Comparison of ENCODE assay signal across 8 cellular contexts in genomic region chrX:107718156-107718621, GRCh38. TPM values are rescaled to one million over a fixed set of nuclear protein-coding genes. Genes with fewer than 3 reads are reported as not detected.
DNase-seq lines count a peak whose midpoint lies in the region; ATAC-seq, FAIRE-seq and TF ChIP-seq lines count a peak whose summit lies in the region.

No MANE protein-coding gene starts in this region.

- H4K91ac ChIP-seq in IMR-90 (ENCODE audit: insufficient read depth, low read depth, low read length) = peak overlapping the region; percentile 82

- H2AK9ac ChIP-seq in IMR-90 (replicated peaks; ENCODE audit: low read depth, low read length, poor library complexity) = no peak overlapping the region

- H3K27ac ChIP-seq in IMR-90 (ENCODE audit: insufficient read depth, low read length) = no peak overlapping the region
- H3K27ac ChIP-seq in Peyer's patch = peak overlapping the region; percentile 94 to 98 (median 98)
- peak overlapping the region; percentile 84 for H3K27ac ChIP-seq in osteoblast (ENCODE audit: low read depth, low read length)
- H3K27ac ChIP-seq in upper lobe of right lung = peak overlapping the region; percentile 98

- no peak overlapping the region for H4K5ac ChIP-seq in IMR-90 (ENCODE audit: low read depth, low read length)

- ATAC-seq in IMR-90 (ENCODE audit: low read depth) (no peak), upper lobe of right lung (peak; percentile 63), HG02884 (IDR thresholded peaks at IDR 0.05; ENCODE audit: unreplicated experiment) (no peak)

- no peak overlapping the region for H3K14ac ChIP-seq in IMR-90 (replicated peaks; ENCODE audit: low read depth, low read length)

- no peak overlapping the region for H3K56ac ChIP-seq in IMR-90 (ENCODE audit: extremely low read depth, insufficient read depth, low read length)

- H3K18ac ChIP-seq in IMR-90 (ENCODE audit: low read depth, low read length) = no peak overlapping the region

- peaks cover 0 to 14% of the 10 kb centered on the region in 2 experiments; a peak in 2 of 4 replicates for H3K79me1 ChIP-seq in IMR-90 (ENCODE audit: low read depth in 1 of 2, low read length in 2 of 2)

- in situ Hi-C loops in IMR-90 (cut with MboI; ENCODE audit: low sequenced_read_pairs) = loop anchor here (5.0 kb wide), 1 partner anchor 41 kb away; no protein-coding TSS in a partner anchor

- dilution Hi-C loops in IMR-90 (cut with HindIII; ENCODE audit: low sequenced_read_pairs, unreplicated experiment) = no loop called here

- peaks cover 22% of the 10 kb centered on the region for H3K27me3 ChIP-seq in IMR-90 (ENCODE audit: control insufficient read depth, insufficient read depth, low read length)
- no peaks in the 10 kb centered on the region for H3K27me3 ChIP-seq in Peyer's patch
- H3K27me3 ChIP-seq in osteoblast (ENCODE audit: insufficient read depth, low read length) = peaks cover 21% of the 10 kb centered on the region
- no peaks in the 10 kb centered on the region for H3K27me3 ChIP-seq in upper lobe of right lung

- H3K23ac ChIP-seq in IMR-90 (ENCODE audit: low read depth, low read length) = no peak overlapping the region

- peak overlapping the region; percentile 22 for H2BK20ac ChIP-seq in IMR-90 (ENCODE audit: low read depth, low read length)

- H2BK15ac ChIP-seq in IMR-90 (ENCODE audit: low read depth, low read length) = no peak overlapping the region

- no peak overlapping the region for H2AK5ac ChIP-seq in IMR-90 (ENCODE audit: low read depth, low read length)

- TF ChIP-seq CTCF in D721Med (IDR thresholded peaks at IDR 0.05; ENCODE audit: insufficient read depth, missing control alignments) (peak; percentile 65), IMR-90 (conservative IDR thresholded peaks at IDR 0.05; ENCODE audit: low read depth, low read length) (peak; percentile 82), Peyer's patch (IDR thresholded peaks at IDR 0.05) (peak; percentile 65 to 95 (median 88)), osteoblast (IDR thresholded peaks at IDR 0.05; ENCODE audit: extremely low read depth, low read depth, low read length) (peak; percentile 88), upper lobe of right lung (IDR thresholded peaks at IDR 0.05) (peak; percentile 73)

- TF ChIP-seq RAD21 in IMR-90 (IDR thresholded peaks at IDR 0.05; ENCODE audit: low read length) = peak; percentile 70

- FAIRE-seq in D721Med (lab: Jason Lieb, UNC) = no peak
- peak; percentile 50 for FAIRE-seq in frontal cortex (lab: Jason Lieb, UNC)

- H3K36me3 ChIP-seq in IMR-90 (ENCODE audit: control insufficient read depth, insufficient read depth, low read length) (peaks cover 3% of the 10 kb centered on the region; the same call in 1 of the 2 replicates), Peyer's patch (peaks cover 0 to 31% (median 0%) of the 10 kb centered on the region in 3 donors), osteoblast (ENCODE audit: insufficient read depth, low read length) (peaks cover 13% of the 10 kb centered on the region), upper lobe of right lung (peaks cover 25% of the 10 kb centered on the region)

- no peak overlapping the region for H2AFZ ChIP-seq in IMR-90 (replicated peaks; ENCODE audit: low read length, poor library complexity)
- no peak overlapping the region for H2AFZ ChIP-seq in osteoblast (ENCODE audit: low read length)

- H2BK120ac ChIP-seq in IMR-90 (ENCODE audit: low read depth, low read length) = peak overlapping the region; percentile 48

- no peaks in the 10 kb centered on the region for H4K20me1 ChIP-seq in IMR-90 (ENCODE audit: insufficient read depth, low read length)
- H4K20me1 ChIP-seq in osteoblast (ENCODE audit: insufficient read depth, low read length) = peaks cover 20% of the 10 kb centered on the region

- no peak for TF ChIP-seq POLR2A in IMR-90 (IDR thresholded peaks at IDR 0.05; ENCODE audit: low read depth, low read length)
- TF ChIP-seq POLR2A in Peyer's patch (IDR thresholded peaks at IDR 0.05) = peak in 1 of 2 donors; percentile 16

- peak overlapping the region; percentile 54; the same call in 1 of the 2 replicates for H3K4ac ChIP-seq in IMR-90 (ENCODE audit: low read depth, low read length)

- peaks cover 15% of the 10 kb centered on the region for H3K9me1 ChIP-seq in IMR-90 (ENCODE audit: insufficient read depth, low read length)

- BruUV-seq in IMR-90 (replicated peaks; lab: Mats Ljungman, UMichigan) = no TSS peak

- CTCF ChIA-PET in IMR-90 (lab: Yijun Ruan, JAX) = interaction anchor here (0.6 to 1.1 kb wide), 3 partner anchors 59 to 83 kb away, joined by 3 read pairs; no protein-coding TSS in a partner anchor

- DNase-seq in D721Med (ENCODE audit: insufficient read length, low spot score) = no peak
- peak; percentile 78 for DNase-seq in IMR-90
- DNase-seq in Peyer's patch = peak in 2 of 3 donors; percentile 90 to 95
- DNase-seq in activated gamma-delta T cell treated with anti-CD3 and anti-CD28 coated beads, Interleukin-2, amount 50 U/mL, for 16 hours (ENCODE audit: low read depth) = peak; percentile 60
- no peak for DNase-seq in frontal cortex (ENCODE audit: low spot score in 2 of 2)
- peak; percentile 91 for DNase-seq in osteoblast (ENCODE audit: insufficient read length, low spot score, missing footprints)
- no peak for DNase-seq in upper lobe of right lung

- POLR2A ChIA-PET in IMR-90 (lab: Charles Lee; ENCODE audit: unreplicated experiment) = no interaction called here

- peaks cover 6% of the 10 kb centered on the region; the same call in 1 of the 2 replicates for H3K4me1 ChIP-seq in IMR-90 (ENCODE audit: control insufficient read depth, insufficient read depth, low read length)
- peaks cover 0 to 7% (median 2%) of the 10 kb centered on the region in 4 donors for H3K4me1 ChIP-seq in Peyer's patch
- H3K4me1 ChIP-seq in osteoblast (ENCODE audit: insufficient read depth, low read length) = peaks cover 7% of the 10 kb centered on the region
- peaks cover 23% of the 10 kb centered on the region for H3K4me1 ChIP-seq in upper lobe of right lung

- intact Hi-C loops in IMR-90 (cut with micrococcal nuclease) = loop anchor here (1.0 to 5.0 kb wide), 4 partner anchors 59 to 691 kb away; partner anchors contain the start of gene NCBP2L
- intact Hi-C loops in upper lobe of right lung (cut with DNase I) = loop anchor here (5.0 kb wide), 1 partner anchor 54 kb away; no protein-coding TSS in a partner anchor

- peak overlapping the region in 1 of 2 experiments; percentile 44; a peak in 1 of 4 replicates for H4K8ac ChIP-seq in IMR-90 (ENCODE audit: low read depth in 2 of 2, low read length in 2 of 2)

- H3K9me3 ChIP-seq in IMR-90 (ENCODE audit: control insufficient read depth, insufficient read depth, low read length) (no peaks in the 10 kb centered on the region), Peyer's patch (no peaks in the 10 kb centered on the region), osteoblast (ENCODE audit: low read depth, low read length) (no peaks in the 10 kb centered on the region), upper lobe of right lung (no peaks in the 10 kb centered on the region)

- no CpG with 5 or more reads among the region's 3 CpGs for WGBS in IMR-90 (ENCODE audit: extremely low coverage in 2 of 2, insufficient read length in 1 of 2), 2 experiments

- H2BK5ac ChIP-seq in IMR-90 (ENCODE audit: low read depth, low read length, poor library complexity, severe bottlenecking) = no peak overlapping the region

- no peak overlapping the region for H3K4me3 ChIP-seq in IMR-90 (ENCODE audit: insufficient read depth, low read depth, low read length)
- peak overlapping the region in 2 of 4 donors; percentile 88 to 89 for H3K4me3 ChIP-seq in Peyer's patch
- no peak overlapping the region for H3K4me3 ChIP-seq in osteoblast (ENCODE audit: insufficient read depth, low read length)
- H3K4me3 ChIP-seq in upper lobe of right lung = peak overlapping the region; percentile 72

- H3K4me2 ChIP-seq in IMR-90 (ENCODE audit: low read depth, low read length) (no peak overlapping the region), osteoblast (ENCODE audit: insufficient read depth, low read length) (no peak overlapping the region)

- H3K79me2 ChIP-seq in osteoblast (ENCODE audit: insufficient read depth, low read length) = peaks cover 16% of the 10 kb centered on the region

- no peak overlapping the region for H3K9ac ChIP-seq in IMR-90 (ENCODE audit: low read depth, low read length)

TF ChIP-seq in IMR-90, 13 proteins besides CTCF, POLR2A, EP300 and RAD21:
- no peak for TF ChIP-seq MAFK (IDR thresholded peaks at IDR 0.05; ENCODE audit: low read depth, low read length)
- no peak for TF ChIP-seq BHLHE40 (IDR thresholded peaks at IDR 0.05; ENCODE audit: low read depth, low read length)
- TF ChIP-seq SMC3 (IDR thresholded peaks at IDR 0.05; ENCODE audit: low read depth, low read length) = peak; percentile 86
- TF ChIP-seq MAZ (IDR thresholded peaks at IDR 0.05; ENCODE audit: borderline replicate concordance, low read depth, low read length) = 0 out of 2 replicates have a peak, but pooled peaks have one; percentile 28
- peak; percentile 91 for TF ChIP-seq CEBPB (IDR thresholded peaks at IDR 0.05; ENCODE audit: low read depth, low read length)
- no peak for TF ChIP-seq CHD1 (IDR thresholded peaks at IDR 0.05; ENCODE audit: low read depth, low read length)

RNA-seq across cellular contexts. Expression of gene TSC22D3, which starts 57.4 kb away (rescaled TPM):
- 9.9 and 13.1 TPM in 2 replicates for total RNA-seq in IMR-90 (2012; rRNA removed)
- 14.0 and 14.5 TPM in 2 replicates for polyA plus RNA-seq in IMR-90 (2012; rRNA removed)
- 9.6 and 12.3 TPM in 2 replicates for polyA plus RNA-seq in IMR-90 (2012; cell fraction: cytosol; rRNA removed)
- 42.4 and 69.0 TPM in 2 replicates for polyA plus RNA-seq in IMR-90 (2012; cell fraction: nucleus; rRNA removed; ENCODE audit: low replicate concordance)
- 1,000 to 10,000 TPM in 1 of 4 donors, 100 to 1,000 TPM in 3; 185 to 1,146 (median 313) TPM for total RNA-seq in Peyer's patch
- total RNA-seq in frontal cortex = 46.5 TPM
- 57.2 and 62.2 TPM in 2 replicates for total RNA-seq in osteoblast
- total RNA-seq in upper lobe of right lung = 317 TPM

RNA-seq across cellular contexts. Expression of gene NCBP2L, which starts 59.3 kb away (rescaled TPM):
- total RNA-seq in IMR-90 (2012; rRNA removed) (not detected in 2 replicates), Peyer's patch (not detected), frontal cortex (not detected), osteoblast (not detected in 2 replicates), upper lobe of right lung (not detected)
- not detected in 2 replicates for polyA plus RNA-seq in IMR-90 (2012; rRNA removed)
- not detected in 2 replicates for polyA plus RNA-seq in IMR-90 (2012; cell fraction: cytosol; rRNA removed)
- not detected in 2 replicates for polyA plus RNA-seq in IMR-90 (2012; cell fraction: nucleus; rRNA removed; ENCODE audit: low replicate concordance)

Comparison
In these comparisons a context has a peak if more than half of its experiments do, and no peak if none do; other contexts are left out.
1. DNase-seq: peak in IMR-90 (single experiment), Peyer's patch (2 of 3), activated gamma-delta T cell treated with anti-CD3 and anti-CD28 coated beads, Interleukin-2, amount 50 U/mL, for 16 hours (single experiment) and osteoblast (single experiment); none in D721Med (single experiment), frontal cortex (0 of 2) and upper lobe of right lung (single experiment).
2. Peak in every context shown above with its lines, with median percentiles within 50 percentile points of each other: CTCF ChIP-seq.